ENCODE assay signal across 33 cellular contexts in genomic region chr17:57781386-57782050, GRCh38. TPM values are rescaled to one million over a fixed set of nuclear protein-coding genes. Genes with fewer than 3 reads are reported as not detected.
DNase-seq lines count a peak whose midpoint lies in the region; ATAC-seq and TF ChIP-seq lines count a peak whose summit lies in the region.
"Had no signal": no experiment of that assay in that cellular context is flagged by ENCODE, and none has a peak within 500 bp of the region (broad histone marks: within the 10 kb centered on the region; RNA-seq: fewer than 3 reads in every experiment).

No MANE protein-coding gene starts in this region.

- H3F3A ChIP-seq in PC-3 (ENCODE audit: low read length, unreplicated experiment), result no peaks in the 10 kb centered on the region

- intact Hi-C loops in heart left ventricle (cut with DNase I), result no loop called here
- intact Hi-C loops in lower lobe of right lung (cut with DNase I), result no loop called here
- intact Hi-C loops in spleen (cut with DNase I; ENCODE audit: low total_unique reads), result no loop called here
- intact Hi-C loops in left colon (cut with DNase I, micrococcal nuclease), result no loop called here
- intact Hi-C loops in PC-3 (cut with micrococcal nuclease), result no loop called here

- H3K27ac ChIP-seq in heart left ventricle, result peak overlapping the region in 9 of 12 donors; percentile 1 to 61 (median 25)
- H3K27ac ChIP-seq in right atrium auricular region, result no peak overlapping the region
- peak overlapping the region; percentile 53 for H3K27ac ChIP-seq in VCaP
- H3K27ac ChIP-seq in lower lobe of right lung, result peak overlapping the region; percentile 6
- peak overlapping the region in 7 of 8 donors; percentile 2 to 64 (median 55) for H3K27ac ChIP-seq in spleen
- no peak overlapping the region for H3K27ac ChIP-seq in PC-3 (ENCODE audit: low read length)
- H3K27ac ChIP-seq: body of pancreas, HL-60, upper lobe of right lung had no signal

- no TSS peak for BruUV-seq in PC-3 (replicated peaks; lab: Mats Ljungman, UMichigan)

- TF ChIP-seq CTCF in heart left ventricle (IDR thresholded peaks at IDR 0.05) (no peak), right atrium auricular region (IDR thresholded peaks at IDR 0.05) (no peak), VCaP (conservative IDR thresholded peaks at IDR 0.05) (no peak), lower lobe of right lung (IDR thresholded peaks at IDR 0.05) (no peak), spleen (IDR thresholded peaks at IDR 0.05 in 8 of 11, conservative IDR thresholded peaks at IDR 0.05 in 3 of 11) (no peak), PC-3 (conservative IDR thresholded peaks at IDR 0.05; ENCODE audit: low read depth, low read length) (no peak)

- no peaks in the 10 kb centered on the region for H3K9me2 ChIP-seq in PC-3 (replicated peaks; ENCODE audit: low read length)

- H3K9me3 ChIP-seq in heart left ventricle (no peaks in the 10 kb centered on the region), right atrium auricular region (no peaks in the 10 kb centered on the region), lower lobe of right lung (no peaks in the 10 kb centered on the region), spleen (no peaks in the 10 kb centered on the region), PC-3 (ENCODE audit: low read length) (no peaks in the 10 kb centered on the region)
- H3K9me3 ChIP-seq: body of pancreas, Caco-2, upper lobe of right lung had no signal

- no peak overlapping the region for H3K9ac ChIP-seq in PC-3 (ENCODE audit: low read length)

- CTCF ChIA-PET in PC-3 (lab: Charles Lee), result no interaction called here

- ATAC-seq in heart left ventricle (peak in 1 of 4 donors; percentile 17), lower lobe of right lung (no peak), left colon (no peak), PC-3 (no peak)
- ATAC-seq: body of pancreas; stimulated activated effector memory CD8-positive, alpha-beta T cell treated with anti-CD3 and anti-CD28 coated beads, Interleukin-12 subunit alpha, Interleukin-12 subunit beta, amount 100 ng/mL, for 72 hours had no signal

- H3K27me3 ChIP-seq in heart left ventricle (no peaks in the 10 kb centered on the region), right atrium auricular region (no peaks in the 10 kb centered on the region), lower lobe of right lung (ENCODE audit: low read depth) (peaks cover 12% of the 10 kb centered on the region), spleen (replicated peaks in 1 of 7) (peaks cover 0 to 33% (median 0%) of the 10 kb centered on the region in 7 donors), PC-3 (ENCODE audit: low read length) (peaks cover 45% of the 10 kb centered on the region)
- H3K27me3 ChIP-seq: body of pancreas, upper lobe of right lung had no signal

- DNase-seq in heart left ventricle, result peak in 1 of 5 donors; percentile 20
- no peak for DNase-seq in right atrium auricular region (ENCODE audit: low spot score)
- no peak for DNase-seq in lower lobe of right lung
- no peak for DNase-seq in spleen
- DNase-seq in erythroblast (lab: John Stamatoyannopoulos, UW), result no peak
- DNase-seq in left colon, result no peak
- DNase-seq in PC-3, result no peak
- DNase-seq: activated CD4-positive, alpha-beta T cell treated with anti-CD3 and anti-CD28 coated beads for 1 hour; activated CD8-positive, alpha-beta memory T cell treated with anti-CD3 and anti-CD28 coated beads for 24 hours; activated gamma-delta T cell treated with Interleukin-2 at 50 U/mL for 16 hours; activated T-cell treated with anti-CD3 and anti-CD28 coated beads, Interleukin-2, amount 50 U/mL, for 1 hour; Caco-2; EL; foreskin melanocyte; H9; immature natural killer cell; NCI-H1092; NCI-H187; occipital lobe; OCI-M1; SIG-M5; stimulated activated CD4-positive, alpha-beta T cell treated with anti-CD3 and anti-CD28 coated beads, Interleukin-2, amount 100 ng/mL, for 48 hours; upper lobe of right lung had no signal

- no peaks in the 10 kb centered on the region for H3K79me2 ChIP-seq in PC-3 (ENCODE audit: low read length)

- no peaks in the 10 kb centered on the region for H3K36me3 ChIP-seq in heart left ventricle
- no peaks in the 10 kb centered on the region for H3K36me3 ChIP-seq in right atrium auricular region
- H3K36me3 ChIP-seq in lower lobe of right lung, result no peaks in the 10 kb centered on the region
- no peaks in the 10 kb centered on the region for H3K36me3 ChIP-seq in spleen
- no peaks in the 10 kb centered on the region for H3K36me3 ChIP-seq in PC-3 (ENCODE audit: low read depth, low read length)
- H3K36me3 ChIP-seq: upper lobe of right lung had no signal

- H2AFZ ChIP-seq in PC-3 (ENCODE audit: low read length), result no peak overlapping the region

- WGBS in heart left ventricle, 4 donors, result 49 to 62% (median 59%) methylated on average over 9 of the region's 9 CpGs
- WGBS in spleen, 5 donors, result 61 to 76% (median 69%) methylated on average over 9 of the region's 9 CpGs

- H3K4me1 ChIP-seq in heart left ventricle (peaks cover 0 to 42% (median 23%) of the 10 kb centered on the region in 12 donors), right atrium auricular region (peaks cover 0 to 25% of the 10 kb centered on the region in 2 donors), lower lobe of right lung (peaks cover 18% of the 10 kb centered on the region), spleen (peaks cover 0 to 28% (median 18%) of the 10 kb centered on the region in 6 donors), PC-3 (ENCODE audit: insufficient read depth, low read length) (no peaks in the 10 kb centered on the region)
- H3K4me1 ChIP-seq: Caco-2 had no signal

- POLR2A ChIA-PET in PC-3 (lab: Charles Lee; ENCODE audit: unreplicated experiment), result interaction anchor here (0.5 kb wide), 1 partner anchor 70 kb away, joined by 9 read pairs; no protein-coding TSS in a partner anchor

- H3K4me3 ChIP-seq in heart left ventricle (no peak overlapping the region), right atrium auricular region (no peak overlapping the region), lower lobe of right lung (no peak overlapping the region), spleen (no peak overlapping the region), PC-3 (ENCODE audit: low read length) (no peak overlapping the region)
- H3K4me3 ChIP-seq: body of pancreas, smooth muscle cell, upper lobe of right lung had no signal

- H4K20me1 ChIP-seq in PC-3 (ENCODE audit: low read length), result no peaks in the 10 kb centered on the region

- TF ChIP-seq POLR2A in heart left ventricle (IDR thresholded peaks at IDR 0.05), result no peak
- TF ChIP-seq POLR2A in spleen (IDR thresholded peaks at IDR 0.05), result no peak
- TF ChIP-seq POLR2A in erythroblast (IDR thresholded peaks at IDR 0.05; ENCODE audit: low read length), result no peak

- H3K4me2 ChIP-seq in PC-3 (ENCODE audit: low read length), result no peak overlapping the region
- H3K4me2 ChIP-seq: smooth muscle cell had no signal

RNA-seq across cellular contexts. Expression of gene CCDC182, which starts 36.4 kb away (rescaled TPM):
- total RNA-seq in heart left ventricle (not detected), right atrium auricular region (not detected), lower lobe of right lung (not detected), spleen (not detected), left colon (not detected), PC-3 (2014; rRNA removed) (not detected in 2 replicates)
- polyA plus RNA-seq in heart left ventricle (not detected), spleen (not detected)
- total RNA-seq: body of pancreas; Caco-2; cerebellum; H9; lower leg skin; smooth muscle cell; T-helper 1 cell treated with Interleukin-12 subunit alpha and Interleukin-12 subunit beta and Interleukin-4 antibody, amounts not matched to agents 30 ng/mL and 1 ng/mL, for 36 hours; upper lobe of right lung had no signal
- polyA plus RNA-seq: adipose tissue, esophagus, immature natural killer cell, smooth muscle cell had no signal

Comparison
In these comparisons a context has a peak if more than half of its experiments do, and no peak if none do; other contexts are left out.
1. H3K27ac ChIP-seq: peak in heart left ventricle (9 of 12), VCaP (single experiment), lower lobe of right lung (single experiment) and spleen (7 of 8); none in right atrium auricular region (0 of 2) and PC-3 (single experiment).